1 cellular context compared by ENCODE assay signal in genomic region chr12:63897931-63898330, GRCh38.
TF ChIP-seq lines count a peak whose summit lies in the region.

No MANE protein-coding gene starts in this region.

TF ChIP-seq in IMR-90, 13 proteins besides CTCF, POLR2A, EP300 and RAD21 (continued from another document):
- TF ChIP-seq MXI1 (IDR thresholded peaks at IDR 0.05; ENCODE audit: borderline replicate concordance, low read depth, low read length), result no peak
- no peak for TF ChIP-seq SMC3 (IDR thresholded peaks at IDR 0.05; ENCODE audit: low read depth, low read length)
- no peak for TF ChIP-seq RFX5 (IDR thresholded peaks at IDR 0.05; ENCODE audit: low read depth, low read length)
- no peak for TF ChIP-seq CHD1 (IDR thresholded peaks at IDR 0.05; ENCODE audit: low read depth, low read length)
